ENCODE assay signal across 16 cellular contexts in genomic region chr18:46418657-46419260, GRCh38.
DNase-seq lines count a peak whose midpoint lies in the region; ATAC-seq, FAIRE-seq and TF ChIP-seq lines count a peak whose summit lies in the region.
"Had no signal": no experiment of that assay in that cellular context is flagged by ENCODE, and none has a peak within 500 bp of the region (broad histone marks: within the 10 kb centered on the region; RNA-seq: fewer than 3 reads in every experiment).

No MANE protein-coding gene starts in this region.

- no peak for DNase-seq in HepG2 (ENCODE audit: low spot score)
- DNase-seq in Right ventricle myocardium superior: peak; percentile 71
- DNase-seq in nephron progenitor cell: no peak
- no peak for DNase-seq in SJCRH30
- DNase-seq in NCI-H146 (lab: John Stamatoyannopoulos, UW): no peak
- DNase-seq: activated CD8-positive, alpha-beta memory T cell treated with anti-CD3 and anti-CD28 coated beads, Interleukin-2, amount 50 U/mL, for 4 hours; Calu3; cerebellar nuclear complex; lower lobe of right lung; NCI-H2171 treated with DMSO at 0.1 percent for 48 hours; stomach had no signal

- H3K79me2 ChIP-seq in HepG2 (ENCODE audit: insufficient read depth, low read length): no peaks in the 10 kb centered on the region

- H4K20me1 ChIP-seq in HepG2 (ENCODE audit: insufficient read depth, low read length): no peaks in the 10 kb centered on the region

- FAIRE-seq in HepG2 (lab: Jason Lieb, UNC): no peak
- FAIRE-seq: A204.1 had no signal

- no peak overlapping the region for H2AFZ ChIP-seq in HepG2 (ENCODE audit: low read length)

- H3K9ac ChIP-seq in liver (ENCODE audit: low read depth in 1 of 2, low read length in 2 of 2) (no peak overlapping the region), HepG2 (ENCODE audit: insufficient read depth, low read depth, low read length) (no peak overlapping the region)

- H3K4me3 Mint-ChIP-seq in nephron progenitor cell: peak overlapping the region; percentile 30
- H3K4me3 Mint-ChIP-seq: activated naive CD4-positive, alpha-beta T cell treated with anti-CD3 and anti-CD28 coated beads, Interleukin-2, amount 50 U/mL, for 24 hours had no signal

- H3K9me3 Mint-ChIP-seq in nephron progenitor cell: no peaks in the 10 kb centered on the region
- H3K9me3 Mint-ChIP-seq: activated naive CD4-positive, alpha-beta T cell treated with anti-CD3 and anti-CD28 coated beads, Interleukin-2, amount 50 U/mL, for 24 hours had no signal

- TF ChIP-seq RAD21 in liver (IDR thresholded peaks at IDR 0.05) (peak; percentile 24 to 35), HepG2 (CRISPR knock-in tag; IDR thresholded peaks at IDR 0.05) (no peak)

- TF ChIP-seq POLR2A in HepG2 (IDR thresholded peaks at IDR 0.05; ENCODE audit: insufficient read depth in 1 of 2, low read depth in 2 of 2, low read length in 2 of 2): no peak

- H3K4me1 ChIP-seq in liver (ENCODE audit: control insufficient read depth in 4 of 4, insufficient read depth in 4 of 4, low read length in 3 of 4): peaks cover 19 to 43% (median 36%) of the 10 kb centered on the region in 4 donors
- H3K4me1 ChIP-seq in HepG2 (ENCODE audit: insufficient read depth, low read length): no peaks in the 10 kb centered on the region
- H3K4me1 ChIP-seq in SJCRH30: peaks cover 3% of the 10 kb centered on the region; the same call in 1 of the 2 replicates

- no peaks in the 10 kb centered on the region for H3K27me3 Mint-ChIP-seq in nephron progenitor cell (ENCODE audit: low read depth, poor library complexity)
- H3K27me3 Mint-ChIP-seq: activated naive CD4-positive, alpha-beta T cell treated with anti-CD3 and anti-CD28 coated beads, Interleukin-2, amount 50 U/mL, for 24 hours had no signal

- ATAC-seq in HepG2 (no peak), Right ventricle myocardium superior (ENCODE audit: poor library complexity) (peak; percentile 95), GM21717 (IDR thresholded peaks at IDR 0.05; ENCODE audit: unreplicated experiment) (no peak), HG02840 (IDR thresholded peaks at IDR 0.05; ENCODE audit: low FRiP score, unreplicated experiment) (no peak)
- ATAC-seq: lower lobe of right lung had no signal

- no peaks in the 10 kb centered on the region for H3K9me3 ChIP-seq in liver (ENCODE audit: control insufficient read depth in 4 of 4, low read length in 3 of 4)
- no peaks in the 10 kb centered on the region for H3K9me3 ChIP-seq in HepG2 (ENCODE audit: low read length)
- H3K9me3 ChIP-seq in SJCRH30 (replicated peaks): no peaks in the 10 kb centered on the region
- H3K9me3 ChIP-seq: lower lobe of right lung, stomach had no signal

- POLR2A ChIA-PET in HepG2 (lab: Yijun Ruan, JAX): no interaction called here

- H3K27me3 ChIP-seq in liver (ENCODE audit: control insufficient read depth in 4 of 4, insufficient read depth in 4 of 4, low read length in 3 of 4) (no peaks in the 10 kb centered on the region), HepG2 (ENCODE audit: control insufficient read depth in 1 of 2, insufficient read depth in 2 of 2, low read length in 2 of 2) (peaks cover 0 to 14% of the 10 kb centered on the region in 2 experiments; a peak in 2 of 5 replicates), SJCRH30 (no peaks in the 10 kb centered on the region)
- H3K27me3 ChIP-seq: stomach had no signal

- H3K4me1 Mint-ChIP-seq in nephron progenitor cell: peaks cover 73% of the 10 kb centered on the region

- TF ChIP-seq CTCF in liver (IDR thresholded peaks at IDR 0.05; ENCODE audit: low read depth, low read length, missing input control) (no peak), HepG2 (CRISPR knock-in tag; IDR thresholded peaks at IDR 0.05) (no peak), nephron progenitor cell (IDR thresholded peaks at IDR 0.05) (no peak)

- H3K27ac Mint-ChIP-seq in nephron progenitor cell: peak overlapping the region; percentile 90
- H3K27ac Mint-ChIP-seq: activated naive CD4-positive, alpha-beta T cell treated with anti-CD3 and anti-CD28 coated beads, Interleukin-2, amount 50 U/mL, for 24 hours had no signal

- in situ Hi-C loops in HepG2 (cut with HindIII; ENCODE audit: extremely low pct_ligation_motif_present, low pct_unique_long_range_greater_than_20kb): no loop called here

- no peak for TF ChIP-seq EP300 in HepG2 (IDR thresholded peaks at IDR 0.05; ENCODE audit: low read depth in 2 of 2, low read length in 2 of 2)
- no peak for TF ChIP-seq EP300 in HepG2 (CRISPR knock-in tag; IDR thresholded peaks at IDR 0.05; ENCODE audit: borderline replicate concordance)

- H3K27ac ChIP-seq in liver (ENCODE audit: low read depth in 1 of 2, low read length in 2 of 2): peak overlapping the region; percentile 84 to 88
- H3K27ac ChIP-seq in HepG2 (ENCODE audit: extremely low read length, insufficient read depth, low read length): no peak overlapping the region
- H3K27ac ChIP-seq in SJCRH30: no peak overlapping the region
- H3K27ac ChIP-seq: lower lobe of right lung had no signal

- intact Hi-C loops in HepG2 (cut with micrococcal nuclease; ENCODE audit: unreplicated experiment): no loop called here
- intact Hi-C loops in Right ventricle myocardium superior (cut with DNase I): no loop called here

- BruUV-seq in HepG2 (replicated peaks; lab: Mats Ljungman, UMichigan): no TSS peak

- no peak overlapping the region for H3K4me2 ChIP-seq in HepG2 (ENCODE audit: low read depth, low read length)

- 16% methylated on average over 5 of the region's 5 CpGs for WGBS in liver
- WGBS in HepG2 (ENCODE audit: low lambda C conversion rate): 6% methylated on average over 4 of the region's 5 CpGs

- no peaks in the 10 kb centered on the region for H3K36me3 ChIP-seq in liver (ENCODE audit: control insufficient read depth in 4 of 4, insufficient read depth in 3 of 4, low read depth in 1 of 4, low read length in 3 of 4)
- no peaks in the 10 kb centered on the region for H3K36me3 ChIP-seq in HepG2 (replicated peaks in 1 of 2; ENCODE audit: control insufficient read depth in 1 of 2, insufficient read depth in 2 of 2, low read length in 2 of 2)
- no peaks in the 10 kb centered on the region for H3K36me3 ChIP-seq in SJCRH30
- H3K36me3 ChIP-seq: lower lobe of right lung, stomach had no signal

- H3K4me3 ChIP-seq in liver (ENCODE audit: low read depth in 1 of 3, low read length in 3 of 3) (no peak overlapping the region), HepG2 (replicated peaks in 1 of 3; ENCODE audit: insufficient read depth in 1 of 3, low read depth in 2 of 3, low read length in 3 of 3) (no peak overlapping the region), SJCRH30 (no peak overlapping the region)
- H3K4me3 ChIP-seq: lower lobe of right lung, stomach had no signal

- H3K36me3 Mint-ChIP-seq in nephron progenitor cell (ENCODE audit: low read depth): peaks cover 35% of the 10 kb centered on the region
- H3K36me3 Mint-ChIP-seq: activated naive CD4-positive, alpha-beta T cell treated with anti-CD3 and anti-CD28 coated beads, Interleukin-2, amount 50 U/mL, for 24 hours had no signal

- CTCF ChIA-PET in HepG2 (lab: Yijun Ruan, JAX; ENCODE audit: low intra/inter-chr PET ratio, low total read pairs): no interaction called here

TF ChIP-seq in liver, 16 proteins besides CTCF, POLR2A, EP300 and RAD21 (continues in another document):
- TF ChIP-seq FOXA2 (IDR thresholded peaks at IDR 0.05) (no peak), RXRA (IDR thresholded peaks at IDR 0.05) (peak; percentile 85 to 89), TAF1 (conservative IDR thresholded peaks at IDR 0.05) (no peak), HNF4A (conservative IDR thresholded peaks at IDR 0.05) (peak in 1 of 2 donors; percentile 41), FOXA1 (IDR thresholded peaks at IDR 0.05) (no peak), SP1 (IDR thresholded peaks at IDR 0.05) (peak; percentile 73)
- TF ChIP-seq, protein P1, sequence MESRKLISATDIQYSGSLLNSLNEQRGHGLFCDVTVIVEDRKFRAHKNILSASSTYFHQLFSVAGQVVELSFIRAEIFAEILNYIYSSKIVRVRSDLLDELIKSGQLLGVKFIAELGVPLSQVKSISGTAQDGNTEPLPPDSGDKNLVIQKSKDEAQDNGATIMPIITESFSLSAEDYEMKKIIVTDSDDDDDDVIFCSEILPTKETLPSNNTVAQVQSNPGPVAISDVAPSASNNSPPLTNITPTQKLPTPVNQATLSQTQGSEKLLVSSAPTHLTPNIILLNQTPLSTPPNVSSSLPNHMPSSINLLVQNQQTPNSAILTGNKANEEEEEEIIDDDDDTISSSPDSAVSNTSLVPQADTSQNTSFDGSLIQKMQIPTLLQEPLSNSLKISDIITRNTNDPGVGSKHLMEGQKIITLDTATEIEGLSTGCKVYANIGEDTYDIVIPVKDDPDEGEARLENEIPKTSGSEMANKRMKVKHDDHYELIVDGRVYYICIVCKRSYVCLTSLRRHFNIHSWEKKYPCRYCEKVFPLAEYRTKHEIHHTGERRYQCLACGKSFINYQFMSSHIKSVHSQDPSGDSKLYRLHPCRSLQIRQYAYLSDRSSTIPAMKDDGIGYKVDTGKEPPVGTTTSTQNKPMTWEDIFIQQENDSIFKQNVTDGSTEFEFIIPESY (IDR thresholded peaks at IDR 0.05): no peak

TF ChIP-seq in HepG2, 621 proteins besides CTCF, POLR2A, EP300 and RAD21 (continues in another document):
- TF ChIP-seq SP2 (CRISPR knock-in tag; IDR thresholded peaks at IDR 0.05): no peak
- TF ChIP-seq RNF219 (CRISPR knock-in tag; IDR thresholded peaks at IDR 0.05): no peak

Comparison
In these comparisons a context has a peak if more than half of its experiments do, and no peak if none do; other contexts are left out.
1. H3K27ac ChIP-seq: peak in liver (2 of 2); none in HepG2 (single experiment) and SJCRH30 (single experiment).